In the genomic region with DNA sequence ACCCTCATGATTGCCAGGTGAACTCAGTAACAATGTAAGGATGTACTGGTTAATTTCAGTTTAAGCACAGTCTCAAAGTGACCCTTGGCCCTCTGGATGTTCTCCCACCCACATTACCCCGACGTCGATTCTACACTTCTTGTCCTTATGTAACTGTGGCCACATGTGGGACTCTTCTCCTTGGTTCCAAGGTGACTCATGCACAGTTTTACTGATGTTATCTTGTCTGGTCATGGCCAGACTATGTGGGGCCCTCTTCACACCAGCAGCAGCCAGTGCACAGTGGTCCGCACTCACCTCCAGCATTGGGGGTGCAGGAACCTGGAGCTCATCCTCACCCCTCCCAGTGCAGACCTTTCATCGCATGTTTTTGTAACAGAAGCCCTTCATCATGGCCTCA, we compare ENCODE assay signal across 37 cellular contexts.
DNase-seq lines count a peak whose midpoint lies in the region; ATAC-seq, FAIRE-seq and TF ChIP-seq lines count a peak whose summit lies in the region.
"Had no signal": no experiment of that assay in that cellular context is flagged by ENCODE, and none has a peak within 500 bp of the region (broad histone marks: within the 10 kb centered on the region; RNA-seq: fewer than 3 reads in every experiment).

No MANE protein-coding gene starts in this region.

- no peaks in the 10 kb centered on the region for H3K9me3 Mint-ChIP-seq in activated naive CD8-positive, alpha-beta T cell treated with anti-CD3 and anti-CD28 coated beads for 36 hours

- H4K20me1 ChIP-seq in GM23248 (ENCODE audit: insufficient read depth) (no peaks in the 10 kb centered on the region), K562 (replicated peaks; ENCODE audit: control insufficient read depth, insufficient read depth, low read length) (no peaks in the 10 kb centered on the region)
- H4K20me1 ChIP-seq: BLaER1; BLaER1 treated with 17β-estradiol and CSF1 and Interleukin-3, amounts not matched to agents 10 nM and 100 nM had no signal

- no peaks in the 10 kb centered on the region for H3K36me3 Mint-ChIP-seq in activated naive CD8-positive, alpha-beta T cell treated with anti-CD3 and anti-CD28 coated beads for 36 hours
- H3K36me3 Mint-ChIP-seq: CD14-positive monocyte; CD4-positive, alpha-beta memory T cell; CD4-positive, CD25-positive, alpha-beta regulatory T cell; CD8-positive, alpha-beta memory T cell; CD8-positive, alpha-beta T cell had no signal

- WGBS in GM23248 (ENCODE audit: low coverage in 1 of 2, low lambda C conversion rate in 2 of 2, missing lambda C conversion rate in 2 of 2), 2 experiments = 64 to 69% methylated on average over 5 of the region's 5 CpGs
- WGBS in K562 (ENCODE audit: insufficient coverage, low coverage, missing lambda C conversion rate) = 14% methylated on average over 5 of the region's 5 CpGs

- H3K4me3 Mint-ChIP-seq in activated naive CD8-positive, alpha-beta T cell treated with anti-CD3 and anti-CD28 coated beads for 36 hours = no peak overlapping the region
- H3K4me3 Mint-ChIP-seq: B cell; CD14-positive monocyte; CD4-positive, alpha-beta memory T cell; CD4-positive, alpha-beta T cell; CD4-positive, CD25-positive, alpha-beta regulatory T cell; CD8-positive, alpha-beta memory T cell; CD8-positive, alpha-beta T cell had no signal

- H3K4me2 ChIP-seq in GM23248 (ENCODE audit: unreplicated experiment) = no peak overlapping the region
- H3K4me2 ChIP-seq in K562 (ENCODE audit: insufficient read depth, low read length) = no peak overlapping the region
- H3K4me2 ChIP-seq: A549; BLaER1; BLaER1 treated with 17β-estradiol and CSF1 and Interleukin-3, amounts not matched to agents 10 nM and 100 nM had no signal

- H3K79me2 ChIP-seq in GM23248 (ENCODE audit: insufficient read depth) = no peaks in the 10 kb centered on the region
- no peaks in the 10 kb centered on the region for H3K79me2 ChIP-seq in K562 (ENCODE audit: control insufficient read depth, insufficient read depth, low read length)

- no peaks in the 10 kb centered on the region for H3K9me1 ChIP-seq in K562 (ENCODE audit: control insufficient read depth, insufficient read depth, low read length)

- no peak overlapping the region for H3K27ac ChIP-seq in GM23248
- H3K27ac ChIP-seq in K562 (ENCODE audit: extremely low read depth, low read depth, low read length) = no peak overlapping the region
- H3K27ac ChIP-seq: 22Rv1; A549; BLaER1; BLaER1 treated with 17β-estradiol and CSF1 and Interleukin-3, amounts not matched to agents 10 nM and 100 nM; C4-2B had no signal

- H3K4me3 ChIP-seq in GM23248 (no peak overlapping the region), K562 (no peak overlapping the region), bronchial epithelial cell (ENCODE audit: low read depth, low read length) (no peak overlapping the region)
- H3K4me3 ChIP-seq: A549; BLaER1; BLaER1 treated with 17β-estradiol and CSF1 and Interleukin-3, amounts not matched to agents 10 nM and 100 nM had no signal

- peak; percentile 3 for DNase-seq in GM23248
- DNase-seq in K562 (ENCODE audit: extremely low read depth in 1 of 4, low spot score in 3 of 4) = no peak
- no peak for DNase-seq in bronchial epithelial cell (ENCODE audit: low read depth)
- DNase-seq in urothelium cell line (ENCODE audit: low spot score) = no peak
- no peak for DNase-seq in left colon
- no peak for DNase-seq in activated naive CD8-positive, alpha-beta T cell treated with anti-CD3 and anti-CD28 coated beads for 36 hours
- no peak for DNase-seq in activated T-cell treated with anti-CD3 and anti-CD28 coated beads, Interleukin-2, amount 50 U/mL, for 48 hours
- DNase-seq: 8988T; ACHN; AML-193; BE2C; C1 segment of cervical spinal cord; Caco-2; Calu3; CD4-positive, alpha-beta T cell; CD4-positive, CD25-positive, alpha-beta regulatory T cell; CD8-positive, alpha-beta memory T cell; CD8-positive, alpha-beta T cell; COR-L47; DMS 273 treated with DMSO at 0.1 percent for 48 hours; DMS153; DMS53; DMS79; DMS79 treated with DMSO at 0.1 percent for 48 hours; DND-41; EL had no signal

- in situ Hi-C loops in GM23248 (cut with MboI) = no loop called here
- in situ Hi-C loops in K562 (cut with MboI) = no loop called here

- POLR2A ChIA-PET in K562 (lab: Yijun Ruan, JAX) = no interaction called here

- H3K4me1 Mint-ChIP-seq in activated naive CD8-positive, alpha-beta T cell treated with anti-CD3 and anti-CD28 coated beads for 36 hours = no peaks in the 10 kb centered on the region
- H3K4me1 Mint-ChIP-seq: B cell; CD14-positive monocyte; CD4-positive, alpha-beta memory T cell; CD4-positive, CD25-positive, alpha-beta regulatory T cell; CD8-positive, alpha-beta memory T cell had no signal

- H3K27ac Mint-ChIP-seq in activated naive CD8-positive, alpha-beta T cell treated with anti-CD3 and anti-CD28 coated beads for 36 hours = no peak overlapping the region
- H3K27ac Mint-ChIP-seq: B cell; CD14-positive monocyte; CD4-positive, alpha-beta memory T cell; CD4-positive, alpha-beta T cell; CD4-positive, CD25-positive, alpha-beta regulatory T cell; CD8-positive, alpha-beta memory T cell; CD8-positive, alpha-beta T cell had no signal

- no peak for TF ChIP-seq POLR2A in K562 (conservative IDR thresholded peaks at IDR 0.05)

- no peak for TF ChIP-seq EP300 in K562 (IDR thresholded peaks at IDR 0.05; ENCODE audit: low read length)

- intact Hi-C loops in K562 (cut with micrococcal nuclease) (no loop called here), left colon (cut with DNase I, micrococcal nuclease) (no loop called here)

- H2AFZ ChIP-seq in GM23248 (no peak overlapping the region), K562 (ENCODE audit: low read depth, low read length) (no peak overlapping the region)

- TF ChIP-seq CTCF in K562 (IDR thresholded peaks at IDR 0.05 in 2 of 3, conservative IDR thresholded peaks at IDR 0.05 in 1 of 3; ENCODE audit: insufficient read depth in 2 of 3, low read depth in 1 of 3, low read length in 3 of 3) = no peak
- TF ChIP-seq CTCF in bronchial epithelial cell (IDR thresholded peaks at IDR 0.05; ENCODE audit: insufficient read depth, low read length, severe bottlenecking) = no peak

- H3K27me3 Mint-ChIP-seq in activated naive CD8-positive, alpha-beta T cell treated with anti-CD3 and anti-CD28 coated beads for 36 hours = no peaks in the 10 kb centered on the region
- H3K27me3 Mint-ChIP-seq: B cell; CD4-positive, alpha-beta memory T cell; CD4-positive, alpha-beta T cell; CD4-positive, CD25-positive, alpha-beta regulatory T cell; CD8-positive, alpha-beta memory T cell had no signal

- FAIRE-seq in K562 (lab: Jason Lieb, UNC) (no peak), bronchial epithelial cell (lab: Jason Lieb, UNC) (peak; percentile 47), urothelium cell line (lab: Jason Lieb, UNC) (peak; percentile 50)
- FAIRE-seq: A204.1, A549, D721Med had no signal

- H3K9me2 ChIP-seq in GM23248 (ENCODE audit: insufficient read depth) = no peaks in the 10 kb centered on the region

- CTCF ChIA-PET in K562 (lab: Yijun Ruan, JAX; ENCODE audit: low intra/inter-chr PET ratio) = no interaction called here

- BruUV-seq in K562 (replicated peaks; lab: Mats Ljungman, UMichigan) = no TSS peak

- no peaks in the 10 kb centered on the region for H3K4me1 ChIP-seq in GM23248 (ENCODE audit: insufficient read depth)
- no peaks in the 10 kb centered on the region; a peak in 1 of 5 replicates for H3K4me1 ChIP-seq in K562 (replicated peaks in 1 of 2; ENCODE audit: control insufficient read depth in 2 of 2, insufficient read depth in 2 of 2, low read length in 2 of 2)
- H3K4me1 ChIP-seq: A549; BE2C; BLaER1; BLaER1 treated with 17β-estradiol and CSF1 and Interleukin-3, amounts not matched to agents 10 nM and 100 nM; Caco-2 had no signal

- H3K27me3 ChIP-seq in GM23248 (replicated peaks; ENCODE audit: insufficient read depth) (no peaks in the 10 kb centered on the region), K562 (ENCODE audit: control insufficient read depth in 2 of 2, insufficient read depth in 2 of 2, low read length in 2 of 2) (peaks cover 0 to 1% of the 10 kb centered on the region in 2 experiments; a peak in 1 of 5 replicates), bronchial epithelial cell (ENCODE audit: control insufficient read depth, insufficient read depth, low read length) (no peaks in the 10 kb centered on the region)
- H3K27me3 ChIP-seq: BE2C; BLaER1; BLaER1 treated with 17β-estradiol and CSF1 and Interleukin-3, amounts not matched to agents 10 nM and 100 nM had no signal

- H3K9me3 ChIP-seq in GM23248 (ENCODE audit: low read depth) (no peaks in the 10 kb centered on the region), K562 (replicated peaks; ENCODE audit: control insufficient read depth, insufficient read depth, low read depth, low read length) (no peaks in the 10 kb centered on the region)
- H3K9me3 ChIP-seq: A549, BE2C, BLaER1 had no signal

- ATAC-seq in K562 (no peak), left colon (no peak), GM21723 (IDR thresholded peaks at IDR 0.05; ENCODE audit: unreplicated experiment) (no peak)
- ATAC-seq: A549; CD8-positive, alpha-beta T cell had no signal

- H3K36me3 ChIP-seq in GM23248 (ENCODE audit: low read depth) (no peaks in the 10 kb centered on the region), K562 (ENCODE audit: control insufficient read depth, insufficient read depth, low read length) (no peaks in the 10 kb centered on the region), bronchial epithelial cell (ENCODE audit: control insufficient read depth, insufficient read depth, low read length) (no peaks in the 10 kb centered on the region)
- H3K36me3 ChIP-seq: BE2C; BLaER1; BLaER1 treated with 17β-estradiol and CSF1 and Interleukin-3, amounts not matched to agents 10 nM and 100 nM had no signal

- H3F3A ChIP-seq in GM23248 (ENCODE audit: insufficient read depth) = no peaks in the 10 kb centered on the region

- TF ChIP-seq RAD21 in K562 (CRISPR knock-in tag; conservative IDR thresholded peaks at IDR 0.05 in 1 of 2, IDR thresholded peaks at IDR 0.05 in 1 of 2) = no peak

- H3K9ac ChIP-seq in GM23248 = no peak overlapping the region
- no peak overlapping the region for H3K9ac ChIP-seq in K562 (ENCODE audit: insufficient read depth in 1 of 2, low read depth in 2 of 2, low read length in 2 of 2)
- H3K9ac ChIP-seq: BLaER1; BLaER1 treated with 17β-estradiol and CSF1 and Interleukin-3, amounts not matched to agents 10 nM and 100 nM had no signal

TF ChIP-seq in K562, 482 proteins besides CTCF, POLR2A, EP300 and RAD21 (continues in another document):
- TF ChIP-seq FOSL1 (tag; conservative IDR thresholded peaks at IDR 0.05) (peak; percentile 83), NBN (IDR thresholded peaks at IDR 0.05; ENCODE audit: low read depth) (no peak), JUND (IDR thresholded peaks at IDR 0.05; ENCODE audit: borderline replicate concordance, low read depth, low read length) (peak; percentile 69), JUND (tag; IDR thresholded peaks at IDR 0.05; ENCODE audit: borderline replicate concordance, low read depth, low read length) (no peak; the same call in 2 of the 3 replicates), SIN3A (IDR thresholded peaks at IDR 0.05; ENCODE audit: borderline replicate concordance in 2 of 2, control insufficient read depth in 1 of 2, low read depth in 2 of 2, low read length in 2 of 2) (no peak), TCF3 (CRISPR knock-in tag; IDR thresholded peaks at IDR 0.05) (no peak)
